In genomic region chr2:207790898-207791297, GRCh38 we compare ENCODE assay signal across 18 cellular contexts.
"Had no signal": no experiment of that assay in that cellular context is flagged by ENCODE, and none has a peak within 500 bp of the region (broad histone marks: within the 10 kb centered on the region; RNA-seq: fewer than 3 reads in every experiment).

No MANE protein-coding gene starts in this region.

- H3K9me3 ChIP-seq: esophagus muscularis mucosa, prostate gland, tibial artery had no signal

- H3K4me1 Mint-ChIP-seq: brain had no signal

- DNase-seq: activated CD4-positive, alpha-beta T cell treated with anti-CD3 and anti-CD28 coated beads, Interleukin-2, amount 50 U/mL, for 48 hours; activated naive CD4-positive, alpha-beta T cell treated with Interleukin-2 at 50 U/mL for 16 hours; activated naive CD8-positive, alpha-beta T cell treated with anti-CD3 and anti-CD28 coated beads, Interleukin-2, amount 50 U/mL, for 24 hours; anterior cingulate cortex; left colon; stimulated activated naive CD8-positive, alpha-beta T cell treated with anti-CD3 and anti-CD28 coated beads, Interleukin-15, Interleukin-2, amounts not matched to agents 100 U/mL and 50 U/mL, for 24 hours; substantia nigra; tibial artery had no signal

- H3K27ac ChIP-seq: esophagus muscularis mucosa, prostate gland, tibial artery had no signal

- H3K36me3 ChIP-seq: esophagus muscularis mucosa, prostate gland, tibial artery had no signal

- H3K9me3 Mint-ChIP-seq: activated naive CD8-positive, alpha-beta T cell treated with anti-CD3 and anti-CD28 coated beads, Interleukin-2, amount 50 U/mL, for 24 hours; activated T-helper 2 cell treated with anti-CD3 and anti-CD28 coated beads, Interferon-gamma antibody, Interleukin-2, Interleukin-4, amounts not matched to agents 10 μg/mL and 5 μg/mL and 100 μg/mL, durations not matched to agents 14 hours and 24 hours and 36 hours; brain; T-helper 2 cell treated with Interferon-gamma antibody and Interleukin-4, amounts not matched to agents 5 μg/mL and 100 μg/mL, for 36 hours had no signal

- H3K4me3 Mint-ChIP-seq: activated naive CD8-positive, alpha-beta T cell treated with anti-CD3 and anti-CD28 coated beads, Interleukin-2, amount 50 U/mL, for 24 hours; brain; T-helper 2 cell treated with Interferon-gamma antibody and Interleukin-4, amounts not matched to agents 5 μg/mL and 100 μg/mL, for 36 hours had no signal

- H3K4me3 ChIP-seq: coronary artery, esophagus muscularis mucosa, prostate gland, skin epidermis, tibial artery had no signal

- FAIRE-seq: TTC549, urothelium cell line had no signal

- H3K27me3 ChIP-seq: esophagus muscularis mucosa, tibial artery had no signal

- H3K4me1 ChIP-seq: tibial artery had no signal

- H3K36me3 Mint-ChIP-seq: brain had no signal

- H3K27ac Mint-ChIP-seq: activated naive CD8-positive, alpha-beta T cell treated with anti-CD3 and anti-CD28 coated beads, Interleukin-2, amount 50 U/mL, for 24 hours; activated T-helper 2 cell treated with anti-CD3 and anti-CD28 coated beads, Interferon-gamma antibody, Interleukin-2, Interleukin-4, amounts not matched to agents 10 μg/mL and 5 μg/mL and 100 μg/mL, durations not matched to agents 14 hours and 24 hours and 36 hours; brain; T-helper 2 cell treated with Interferon-gamma antibody and Interleukin-4, amounts not matched to agents 5 μg/mL and 100 μg/mL, for 36 hours had no signal

- ATAC-seq: activated naive CD8-positive, alpha-beta T cell treated with anti-CD3 and anti-CD28 coated beads, Interleukin-2, amount 50 U/mL, for 24 hours; left colon; right cardiac atrium; stimulated activated naive CD8-positive, alpha-beta T cell treated with anti-CD3 and anti-CD28 coated beads, Interleukin-15, Interleukin-2, amounts not matched to agents 100 U/mL and 50 U/mL, for 24 hours had no signal
